ENCODE assay signal across 4 cellular contexts in genomic region chr22:18890510-18891192, GRCh38. TPM values are rescaled to one million over a fixed set of nuclear protein-coding genes. Genes with fewer than 3 reads are reported as not detected.
"Had no signal": no experiment of that assay in that cellular context is flagged by ENCODE, and none has a peak within 500 bp of the region (broad histone marks: within the 10 kb centered on the region; RNA-seq: fewer than 3 reads in every experiment).

No MANE protein-coding gene starts in this region.

RNA-seq across cellular contexts. Expression of gene DGCR6, which starts 15.5 kb away (rescaled TPM):
- total RNA-seq: ascending aorta had no signal

RNA-seq across cellular contexts. Expression of gene PRODH, which starts 45.4 kb away (rescaled TPM):
- total RNA-seq: glomerular endothelial cell, natural killer cell, pulmonary artery endothelial cell had no signal
